In the genomic region with DNA sequence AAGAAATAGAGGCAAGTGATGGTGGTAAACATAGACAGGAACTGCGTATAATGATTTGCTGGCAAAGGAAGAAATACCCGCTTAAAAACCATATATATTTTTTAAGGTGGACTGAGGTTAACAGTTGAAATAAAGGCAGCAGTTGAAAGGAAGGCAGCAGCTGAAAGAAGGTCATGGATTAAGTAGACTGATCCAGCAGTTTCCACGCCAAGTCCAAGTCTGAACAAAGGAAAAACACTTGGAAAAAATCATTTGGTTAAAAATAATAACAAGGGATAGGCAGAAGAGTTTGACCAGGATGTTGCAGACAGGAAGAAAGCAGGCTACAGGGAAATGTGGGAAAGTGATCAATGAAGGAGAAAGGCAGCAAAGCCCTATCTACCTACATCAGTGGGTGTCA, we compare ENCODE assay signal across 13 cellular contexts.
"Had no signal": no experiment of that assay in that cellular context is flagged by ENCODE, and none has a peak within 500 bp of the region (broad histone marks: within the 10 kb centered on the region; RNA-seq: fewer than 3 reads in every experiment).

No MANE protein-coding gene starts in this region.

- H3K4me3 Mint-ChIP-seq: activated naive CD4-positive, alpha-beta T cell treated with anti-CD3 and anti-CD28 coated beads, Interleukin-2, amount 50 U/mL, for 24 hours; brain; neural progenitor cell; stimulated activated naive CD8-positive, alpha-beta T cell treated with anti-CD3 and anti-CD28 coated beads, Interleukin-15, amount 100 ng/mL, for 72 hours; T-helper 2 cell treated with Interferon-gamma antibody and Interleukin-4, amounts not matched to agents 5 μg/mL and 100 μg/mL, for 36 hours had no signal

- H3K9me3 Mint-ChIP-seq: activated naive CD4-positive, alpha-beta T cell treated with anti-CD3 and anti-CD28 coated beads, Interleukin-2, amount 50 U/mL, for 24 hours; activated T-helper 2 cell treated with anti-CD3 and anti-CD28 coated beads, Interferon-gamma antibody, Interleukin-2, Interleukin-4, amounts not matched to agents 10 μg/mL and 5 μg/mL and 100 μg/mL, durations not matched to agents 14 hours and 24 hours and 36 hours; brain; stimulated activated naive CD8-positive, alpha-beta T cell treated with anti-CD3 and anti-CD28 coated beads, Interleukin-15, amount 100 ng/mL, for 72 hours; T-helper 2 cell treated with Interferon-gamma antibody and Interleukin-4, amounts not matched to agents 5 μg/mL and 100 μg/mL, for 36 hours had no signal

- H3K9me3 ChIP-seq: pancreas had no signal

- H3K27ac Mint-ChIP-seq: activated naive CD4-positive, alpha-beta T cell treated with anti-CD3 and anti-CD28 coated beads, Interleukin-2, amount 50 U/mL, for 24 hours; activated T-helper 2 cell treated with anti-CD3 and anti-CD28 coated beads, Interferon-gamma antibody, Interleukin-2, Interleukin-4, amounts not matched to agents 10 μg/mL and 5 μg/mL and 100 μg/mL, durations not matched to agents 14 hours and 24 hours and 36 hours; neural progenitor cell; T-helper 2 cell treated with Interferon-gamma antibody and Interleukin-4, amounts not matched to agents 5 μg/mL and 100 μg/mL, for 36 hours had no signal

- H3K36me3 ChIP-seq: neural progenitor cell, pancreas had no signal

- H3K4me1 Mint-ChIP-seq: activated naive CD4-positive, alpha-beta T cell treated with anti-CD3 and anti-CD28 coated beads, Interleukin-2, amount 50 U/mL, for 24 hours; neural progenitor cell; stimulated activated naive CD8-positive, alpha-beta T cell treated with anti-CD3 and anti-CD28 coated beads, Interleukin-15, amount 100 ng/mL, for 72 hours had no signal

- H3K27ac ChIP-seq: neural progenitor cell, pancreas had no signal

- ATAC-seq: stimulated activated naive CD8-positive, alpha-beta T cell treated with anti-CD3 and anti-CD28 coated beads, Interleukin-15, amount 100 ng/mL, for 72 hours had no signal

- H3K36me3 Mint-ChIP-seq: activated naive CD4-positive, alpha-beta T cell treated with anti-CD3 and anti-CD28 coated beads, Interleukin-2, amount 50 U/mL, for 24 hours; brain; neural progenitor cell had no signal

- H2AFZ ChIP-seq: neural progenitor cell had no signal

- H3K4me2 ChIP-seq: neural progenitor cell had no signal

- H3K27me3 ChIP-seq: neural progenitor cell, pancreas had no signal

- H3K27me3 Mint-ChIP-seq: brain; stimulated activated naive CD8-positive, alpha-beta T cell treated with anti-CD3 and anti-CD28 coated beads, Interleukin-15, amount 100 ng/mL, for 72 hours had no signal

- H3K4me1 ChIP-seq: neural progenitor cell, pancreas had no signal

- H3K4me3 ChIP-seq: neural progenitor cell, pancreas had no signal

- H3K9ac ChIP-seq: neural progenitor cell had no signal

- DNase-seq: glutamatergic neuron; left colon; mesendoderm; pancreas; stimulated activated CD4-positive, alpha-beta T cell treated with anti-CD3 and anti-CD28 coated beads, Interleukin-4, amount 100 ng/mL, for 1 hour; stimulated activated CD8-positive, alpha-beta memory T cell treated with anti-CD3 and anti-CD28 coated beads, Interleukin-4, amount 100 ng/mL, for 48 hours; stimulated activated naive CD8-positive, alpha-beta T cell treated with anti-CD3 and anti-CD28 coated beads, Interleukin-15, amount 100 ng/mL, for 72 hours; SW 1271 had no signal
